ENCODE assay signal across 11 cellular contexts in the genomic region with DNA sequence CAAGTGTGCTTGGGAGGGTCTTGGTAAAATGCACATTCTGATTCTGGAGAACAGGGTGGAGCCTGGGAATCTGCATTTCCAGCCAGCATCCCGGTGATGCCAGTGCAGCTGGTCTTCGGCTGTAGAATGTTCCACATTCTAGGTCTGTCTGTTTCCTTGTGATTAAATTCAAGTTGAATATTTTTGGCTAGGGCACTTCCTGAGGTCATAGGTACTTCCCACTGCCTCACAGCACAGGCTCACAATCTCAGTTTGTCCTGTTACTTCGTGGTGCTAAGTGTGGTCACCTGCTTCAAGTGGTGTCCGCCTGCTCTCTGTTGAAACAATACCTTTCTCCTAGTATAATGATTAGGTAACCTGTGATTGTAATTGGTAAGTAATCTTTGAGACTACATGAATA. TPM values are rescaled to one million over a fixed set of nuclear protein-coding genes. Genes with fewer than 3 reads are reported as not detected.
DNase-seq lines count a peak whose midpoint lies in the region; TF ChIP-seq lines count a peak whose summit lies in the region.
"Had no signal": no experiment of that assay in that cellular context is flagged by ENCODE, and none has a peak within 500 bp of the region (broad histone marks: within the 10 kb centered on the region; RNA-seq: fewer than 3 reads in every experiment).

No MANE protein-coding gene starts in this region.

- H3K4me3 ChIP-seq in Peyer's patch (no peak overlapping the region), esophagus muscularis mucosa (no peak overlapping the region), mucosa of rectum (ENCODE audit: low read length in 2 of 2) (no peak overlapping the region)

- H3K4me1 ChIP-seq in Peyer's patch (peaks cover 0 to 64% (median 7%) of the 10 kb centered on the region in 4 donors), esophagus muscularis mucosa (peaks cover 77 to 99% (median 98%) of the 10 kb centered on the region in 4 donors), mucosa of rectum (ENCODE audit: control insufficient read depth in 2 of 2, insufficient read depth in 2 of 2, low read length in 2 of 2) (peaks cover 26 to 42% of the 10 kb centered on the region in 2 donors)

- TF ChIP-seq CTCF in Peyer's patch (IDR thresholded peaks at IDR 0.05) (no peak), esophagus muscularis mucosa (IDR thresholded peaks at IDR 0.05) (no peak)

- DNase-seq in ACHN (peak; percentile 64), Peyer's patch (no peak), esophagus muscularis mucosa (ENCODE audit: extremely low spot score) (no peak), HuH-7 (ENCODE audit: low spot score) (no peak), activated gamma-delta T cell (lab: John Stamatoyannopoulos, UW) (no peak)
- no peak for DNase-seq in stimulated activated naive CD4-positive, alpha-beta T cell (lab: John Stamatoyannopoulos, UW)
- DNase-seq in activated T-helper 1 cell treated with anti-CD3 and anti-CD28 coated beads, Interleukin-12 subunit alpha, Interleukin-12 subunit beta, Interleukin-2, Interleukin-4 antibody, amounts not matched to agents 30 ng/mL and 10 ng/mL and 1 ng/mL, durations not matched to agents 14 hours and 24 hours and 36 hours (ENCODE audit: low spot score): no peak
- DNase-seq: NCI-H1105, posterior cingulate gyrus had no signal

- TF ChIP-seq EP300 in esophagus muscularis mucosa (IDR thresholded peaks at IDR 0.05): no peak

- in situ Hi-C loops in ACHN (cut with HindIII; ENCODE audit: low pct_ligation_motif_present, low pct_unique_long_range_greater_than_20kb, low sequenced_read_pairs): no loop called here

- 47% methylated on average over 4 of the region's 4 CpGs for WGBS in esophagus muscularis mucosa

- H3K27ac ChIP-seq in Peyer's patch (peak overlapping the region in 3 of 4 donors; percentile 55 to 80 (median 76)), esophagus muscularis mucosa (replicated peaks in 1 of 4) (peak overlapping the region; percentile 76 to 86 (median 80)), mucosa of rectum (ENCODE audit: low read depth in 2 of 2, low read length in 2 of 2) (peak overlapping the region; percentile 32)

- TF ChIP-seq POLR2A in Peyer's patch (IDR thresholded peaks at IDR 0.05) (no peak), esophagus muscularis mucosa (IDR thresholded peaks at IDR 0.05; ENCODE audit: low read depth) (no peak)

- H3K36me3 ChIP-seq in Peyer's patch (no peaks in the 10 kb centered on the region), esophagus muscularis mucosa (no peaks in the 10 kb centered on the region), mucosa of rectum (ENCODE audit: control insufficient read depth in 2 of 2, insufficient read depth in 2 of 2, low read length in 2 of 2) (peaks cover 0 to 8% of the 10 kb centered on the region in 2 donors)

- H3K27me3 Mint-ChIP-seq in activated T-helper 1 cell treated with anti-CD3 and anti-CD28 coated beads, Interleukin-12 subunit alpha, Interleukin-12 subunit beta, Interleukin-2, Interleukin-4 antibody, amounts not matched to agents 30 ng/mL and 10 ng/mL and 1 ng/mL, durations not matched to agents 14 hours and 24 hours and 36 hours (ENCODE audit: insufficient read depth): no peaks in the 10 kb centered on the region

- no peak overlapping the region for H3K27ac Mint-ChIP-seq in activated T-helper 1 cell treated with anti-CD3 and anti-CD28 coated beads, Interleukin-12 subunit alpha, Interleukin-12 subunit beta, Interleukin-2, Interleukin-4 antibody, amounts not matched to agents 30 ng/mL and 10 ng/mL and 1 ng/mL, durations not matched to agents 14 hours and 24 hours and 36 hours
- H3K27ac Mint-ChIP-seq: activated T-helper 2 cell treated with anti-CD3 and anti-CD28 coated beads, Interferon-gamma antibody, Interleukin-2, Interleukin-4, amounts not matched to agents 10 μg/mL and 5 μg/mL and 100 μg/mL, durations not matched to agents 14 hours and 24 hours and 36 hours had no signal

- H3K4me1 Mint-ChIP-seq in activated T-helper 1 cell treated with anti-CD3 and anti-CD28 coated beads, Interleukin-12 subunit alpha, Interleukin-12 subunit beta, Interleukin-2, Interleukin-4 antibody, amounts not matched to agents 30 ng/mL and 10 ng/mL and 1 ng/mL, durations not matched to agents 14 hours and 24 hours and 36 hours (ENCODE audit: low read depth): peaks cover 39% of the 10 kb centered on the region

- no peaks in the 10 kb centered on the region for H3K9me3 Mint-ChIP-seq in activated T-helper 1 cell treated with anti-CD3 and anti-CD28 coated beads, Interleukin-12 subunit alpha, Interleukin-12 subunit beta, Interleukin-2, Interleukin-4 antibody, amounts not matched to agents 30 ng/mL and 10 ng/mL and 1 ng/mL, durations not matched to agents 14 hours and 24 hours and 36 hours
- H3K9me3 Mint-ChIP-seq: activated T-helper 2 cell treated with anti-CD3 and anti-CD28 coated beads, Interferon-gamma antibody, Interleukin-2, Interleukin-4, amounts not matched to agents 10 μg/mL and 5 μg/mL and 100 μg/mL, durations not matched to agents 14 hours and 24 hours and 36 hours had no signal

- H3K27me3 ChIP-seq in Peyer's patch: no peaks in the 10 kb centered on the region
- no peaks in the 10 kb centered on the region for H3K27me3 ChIP-seq in esophagus muscularis mucosa
- H3K27me3 ChIP-seq in mucosa of rectum (ENCODE audit: control insufficient read depth in 2 of 2, insufficient read depth in 2 of 2, low read length in 2 of 2): no peaks in the 10 kb centered on the region

- no peak overlapping the region for H3K9ac ChIP-seq in mucosa of rectum (ENCODE audit: low read depth in 1 of 2, low read length in 2 of 2)

- H3K36me3 Mint-ChIP-seq in activated T-helper 1 cell treated with anti-CD3 and anti-CD28 coated beads, Interleukin-12 subunit alpha, Interleukin-12 subunit beta, Interleukin-2, Interleukin-4 antibody, amounts not matched to agents 30 ng/mL and 10 ng/mL and 1 ng/mL, durations not matched to agents 14 hours and 24 hours and 36 hours (ENCODE audit: low read depth): no peaks in the 10 kb centered on the region

- no peak overlapping the region for H3K4me3 Mint-ChIP-seq in activated T-helper 1 cell treated with anti-CD3 and anti-CD28 coated beads, Interleukin-12 subunit alpha, Interleukin-12 subunit beta, Interleukin-2, Interleukin-4 antibody, amounts not matched to agents 30 ng/mL and 10 ng/mL and 1 ng/mL, durations not matched to agents 14 hours and 24 hours and 36 hours

- intact Hi-C loops in esophagus muscularis mucosa (cut with DNase I): no loop called here
- intact Hi-C loops in activated T-helper 1 cell treated with anti-CD3 and anti-CD28 coated beads, Interleukin-12 subunit alpha, Interleukin-12 subunit beta, Interleukin-2, Interleukin-4 antibody, amounts not matched to agents 30 ng/mL and 10 ng/mL and 1 ng/mL, durations not matched to agents 14 hours and 24 hours and 36 hours (cut with micrococcal nuclease): no loop called here

- no peaks in the 10 kb centered on the region for H3K9me3 ChIP-seq in Peyer's patch
- no peaks in the 10 kb centered on the region for H3K9me3 ChIP-seq in esophagus muscularis mucosa
- no peaks in the 10 kb centered on the region for H3K9me3 ChIP-seq in mucosa of rectum (ENCODE audit: control insufficient read depth in 2 of 2, low read length in 2 of 2)

RNA-seq across cellular contexts. Expression of a gene that starts 40.1 kb away (rescaled TPM):
- 100 to 1,000 TPM; 116 to 533 (median 439) TPM for total RNA-seq in Peyer's patch
- 100 to 1,000 TPM in 2 of 4 donors, 10 to 100 TPM in 2; 61.9 to 114 (median 89.9) TPM for total RNA-seq in esophagus muscularis mucosa
- 22.3 and 24.1 TPM in 2 replicates for total RNA-seq in activated T-helper 1 cell treated with anti-CD3 and anti-CD28 coated beads, Interleukin-12 subunit alpha, Interleukin-12 subunit beta, Interleukin-2, Interleukin-4 antibody, amounts not matched to agents 30 ng/mL and 10 ng/mL and 1 ng/mL, durations not matched to agents 14 hours and 24 hours and 36 hours
